Comparison of ENCODE assay signal across 1 cellular context in genomic region chr22:44459041-44459440, GRCh38.
TF ChIP-seq lines count a peak whose summit lies in the region.

No MANE protein-coding gene starts in this region.

TF ChIP-seq in IMR-90, 13 proteins besides CTCF, POLR2A, EP300 and RAD21:
- TF ChIP-seq SMC3 (IDR thresholded peaks at IDR 0.05; ENCODE audit: low read depth, low read length): no peak
- TF ChIP-seq ELK1 (IDR thresholded peaks at IDR 0.05; ENCODE audit: borderline replicate concordance, low read depth, low read length): no peak
TF ChIP-seq in IMR-90: peak in this region for 0.
